In the genomic region with DNA sequence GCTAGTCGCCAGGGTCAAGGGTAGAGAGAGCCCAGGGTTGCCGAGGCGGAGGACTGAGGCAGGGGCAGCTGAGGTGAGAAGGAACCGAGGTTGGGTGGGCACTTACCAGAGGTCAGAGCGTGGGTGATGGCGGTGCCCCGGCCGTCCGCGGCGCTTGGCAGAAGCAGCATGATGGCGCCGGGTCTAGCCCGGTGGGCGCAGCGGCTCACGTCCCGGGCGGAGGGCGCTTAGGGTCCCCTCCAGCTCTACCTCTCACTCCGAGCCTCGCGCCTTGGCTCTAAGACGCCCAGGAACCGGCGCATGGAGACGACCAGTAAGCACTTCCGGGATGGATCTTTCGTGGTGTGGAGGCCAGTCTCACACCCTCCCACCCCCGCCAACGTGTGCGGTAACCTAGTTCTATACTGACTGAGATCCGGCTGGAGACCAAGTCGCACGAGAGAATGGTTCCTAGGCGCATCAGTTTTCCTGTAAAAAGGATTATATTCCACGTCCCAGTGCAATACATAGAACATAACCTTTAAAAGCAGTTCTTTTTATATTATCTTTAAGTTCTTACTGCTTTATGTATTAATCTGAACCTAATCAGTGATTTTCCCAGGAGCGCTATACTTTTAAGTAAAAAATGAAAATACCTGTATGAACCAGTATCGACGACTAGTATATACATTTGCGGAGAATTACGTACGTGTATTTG, we compare ENCODE assay signal across 1 cellular context.
TF ChIP-seq lines count a peak whose summit lies in the region.

A gene with protein sequence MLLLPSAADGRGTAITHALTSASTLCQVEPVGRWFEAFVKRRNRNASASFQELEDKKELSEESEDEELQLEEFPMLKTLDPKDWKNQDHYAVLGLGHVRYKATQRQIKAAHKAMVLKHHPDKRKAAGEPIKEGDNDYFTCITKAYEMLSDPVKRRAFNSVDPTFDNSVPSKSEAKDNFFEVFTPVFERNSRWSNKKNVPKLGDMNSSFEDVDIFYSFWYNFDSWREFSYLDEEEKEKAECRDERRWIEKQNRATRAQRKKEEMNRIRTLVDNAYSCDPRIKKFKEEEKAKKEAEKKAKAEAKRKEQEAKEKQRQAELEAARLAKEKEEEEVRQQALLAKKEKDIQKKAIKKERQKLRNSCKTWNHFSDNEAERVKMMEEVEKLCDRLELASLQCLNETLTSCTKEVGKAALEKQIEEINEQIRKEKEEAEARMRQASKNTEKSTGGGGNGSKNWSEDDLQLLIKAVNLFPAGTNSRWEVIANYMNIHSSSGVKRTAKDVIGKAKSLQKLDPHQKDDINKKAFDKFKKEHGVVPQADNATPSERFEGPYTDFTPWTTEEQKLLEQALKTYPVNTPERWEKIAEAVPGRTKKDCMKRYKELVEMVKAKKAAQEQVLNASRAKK (minus strand): TSS at position 315 of the 697 bp plus-strand sequence. CDS start 145 bp downstream, at position 170.

TF ChIP-seq in HEK293, 187 proteins besides CTCF, POLR2A, EP300 and RAD21 (continued from another document and continues in another):
- TF ChIP-seq, protein P1, sequence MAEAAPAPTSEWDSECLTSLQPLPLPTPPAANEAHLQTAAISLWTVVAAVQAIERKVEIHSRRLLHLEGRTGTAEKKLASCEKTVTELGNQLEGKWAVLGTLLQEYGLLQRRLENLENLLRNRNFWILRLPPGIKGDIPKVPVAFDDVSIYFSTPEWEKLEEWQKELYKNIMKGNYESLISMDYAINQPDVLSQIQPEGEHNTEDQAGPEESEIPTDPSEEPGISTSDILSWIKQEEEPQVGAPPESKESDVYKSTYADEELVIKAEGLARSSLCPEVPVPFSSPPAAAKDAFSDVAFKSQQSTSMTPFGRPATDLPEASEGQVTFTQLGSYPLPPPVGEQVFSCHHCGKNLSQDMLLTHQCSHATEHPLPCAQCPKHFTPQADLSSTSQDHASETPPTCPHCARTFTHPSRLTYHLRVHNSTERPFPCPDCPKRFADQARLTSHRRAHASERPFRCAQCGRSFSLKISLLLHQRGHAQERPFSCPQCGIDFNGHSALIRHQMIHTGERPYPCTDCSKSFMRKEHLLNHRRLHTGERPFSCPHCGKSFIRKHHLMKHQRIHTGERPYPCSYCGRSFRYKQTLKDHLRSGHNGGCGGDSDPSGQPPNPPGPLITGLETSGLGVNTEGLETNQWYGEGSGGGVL (tag by site-specific recombination; IDR thresholded peaks at IDR 0.05), result peak; percentile 52
- TF ChIP-seq ZIC2 (tag by site-specific recombination; IDR thresholded peaks at IDR 0.05), result no peak
- peak; percentile 33; the same call in 1 of the 2 replicates for TF ChIP-seq ZNF146 (tag by site-specific recombination; IDR thresholded peaks at IDR 0.05)
- TF ChIP-seq, protein P2, sequence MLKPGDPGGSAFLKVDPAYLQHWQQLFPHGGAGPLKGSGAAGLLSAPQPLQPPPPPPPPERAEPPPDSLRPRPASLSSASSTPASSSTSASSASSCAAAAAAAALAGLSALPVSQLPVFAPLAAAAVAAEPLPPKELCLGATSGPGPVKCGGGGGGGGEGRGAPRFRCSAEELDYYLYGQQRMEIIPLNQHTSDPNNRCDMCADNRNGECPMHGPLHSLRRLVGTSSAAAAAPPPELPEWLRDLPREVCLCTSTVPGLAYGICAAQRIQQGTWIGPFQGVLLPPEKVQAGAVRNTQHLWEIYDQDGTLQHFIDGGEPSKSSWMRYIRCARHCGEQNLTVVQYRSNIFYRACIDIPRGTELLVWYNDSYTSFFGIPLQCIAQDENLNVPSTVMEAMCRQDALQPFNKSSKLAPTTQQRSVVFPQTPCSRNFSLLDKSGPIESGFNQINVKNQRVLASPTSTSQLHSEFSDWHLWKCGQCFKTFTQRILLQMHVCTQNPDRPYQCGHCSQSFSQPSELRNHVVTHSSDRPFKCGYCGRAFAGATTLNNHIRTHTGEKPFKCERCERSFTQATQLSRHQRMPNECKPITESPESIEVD (tag by site-specific recombination; IDR thresholded peaks at IDR 0.05), result peak; percentile 20; the same call in 1 of the 2 replicates
- TF ChIP-seq ZNF239 (tag by site-specific recombination; IDR thresholded peaks at IDR 0.05), result no peak
- peak; percentile 77 for TF ChIP-seq GLIS2 (tag by site-specific recombination; IDR thresholded peaks at IDR 0.05)
- TF ChIP-seq, protein P3, sequence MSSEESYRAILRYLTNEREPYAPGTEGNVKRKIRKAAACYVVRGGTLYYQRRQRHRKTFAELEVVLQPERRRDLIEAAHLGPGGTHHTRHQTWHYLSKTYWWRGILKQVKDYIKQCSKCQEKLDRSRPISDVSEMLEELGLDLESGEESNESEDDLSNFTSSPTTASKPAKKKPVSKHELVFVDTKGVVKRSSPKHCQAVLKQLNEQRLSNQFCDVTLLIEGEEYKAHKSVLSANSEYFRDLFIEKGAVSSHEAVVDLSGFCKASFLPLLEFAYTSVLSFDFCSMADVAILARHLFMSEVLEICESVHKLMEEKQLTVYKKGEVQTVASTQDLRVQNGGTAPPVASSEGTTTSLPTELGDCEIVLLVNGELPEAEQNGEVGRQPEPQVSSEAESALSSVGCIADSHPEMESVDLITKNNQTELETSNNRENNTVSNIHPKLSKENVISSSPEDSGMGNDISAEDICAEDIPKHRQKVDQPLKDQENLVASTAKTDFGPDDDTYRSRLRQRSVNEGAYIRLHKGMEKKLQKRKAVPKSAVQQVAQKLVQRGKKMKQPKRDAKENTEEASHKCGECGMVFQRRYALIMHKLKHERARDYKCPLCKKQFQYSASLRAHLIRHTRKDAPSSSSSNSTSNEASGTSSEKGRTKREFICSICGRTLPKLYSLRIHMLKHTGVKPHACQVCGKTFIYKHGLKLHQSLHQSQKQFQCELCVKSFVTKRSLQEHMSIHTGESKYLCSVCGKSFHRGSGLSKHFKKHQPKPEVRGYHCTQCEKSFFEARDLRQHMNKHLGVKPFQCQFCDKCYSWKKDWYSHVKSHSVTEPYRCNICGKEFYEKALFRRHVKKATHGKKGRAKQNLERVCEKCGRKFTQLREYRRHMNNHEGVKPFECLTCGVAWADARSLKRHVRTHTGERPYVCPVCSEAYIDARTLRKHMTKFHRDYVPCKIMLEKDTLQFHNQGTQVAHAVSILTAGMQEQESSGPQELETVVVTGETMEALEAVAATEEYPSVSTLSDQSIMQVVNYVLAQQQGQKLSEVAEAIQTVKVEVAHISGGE (tag by site-specific recombination; conservative IDR thresholded peaks at IDR 0.05; ENCODE audit: low read depth), result peak; percentile 99
- TF ChIP-seq ZNF155 (tag by site-specific recombination; IDR thresholded peaks at IDR 0.05), result no peak
- peak; percentile 84 for TF ChIP-seq ZNF2 (tag by site-specific recombination; IDR thresholded peaks at IDR 0.05)
- peak; percentile 25; the same call in 1 of the 2 replicates for TF ChIP-seq KLF7 (tag by site-specific recombination; IDR thresholded peaks at IDR 0.05; ENCODE audit: borderline replicate concordance)
- TF ChIP-seq ZSCAN30 (tag by site-specific recombination; IDR thresholded peaks at IDR 0.05), result peak; percentile 96
- TF ChIP-seq ZFP3 (tag by site-specific recombination; IDR thresholded peaks at IDR 0.05; ENCODE audit: low read depth), result no peak
- no peak for TF ChIP-seq ZNF223 (tag by site-specific recombination; IDR thresholded peaks at IDR 0.05)
- TF ChIP-seq ZNF394 (tag by site-specific recombination; IDR thresholded peaks at IDR 0.05; ENCODE audit: borderline replicate concordance), result peak; percentile 77
- TF ChIP-seq, protein P4, sequence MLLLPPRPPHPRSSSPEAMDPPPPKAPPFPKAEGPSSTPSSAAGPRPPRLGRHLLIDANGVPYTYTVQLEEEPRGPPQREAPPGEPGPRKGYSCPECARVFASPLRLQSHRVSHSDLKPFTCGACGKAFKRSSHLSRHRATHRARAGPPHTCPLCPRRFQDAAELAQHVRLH (tag by site-specific recombination; IDR thresholded peaks at IDR 0.05), result peak; percentile 99
- peak; percentile 88 for TF ChIP-seq ZBTB7A (tag by site-specific recombination; IDR thresholded peaks at IDR 0.05; ENCODE audit: low read depth)
- TF ChIP-seq, protein P5, sequence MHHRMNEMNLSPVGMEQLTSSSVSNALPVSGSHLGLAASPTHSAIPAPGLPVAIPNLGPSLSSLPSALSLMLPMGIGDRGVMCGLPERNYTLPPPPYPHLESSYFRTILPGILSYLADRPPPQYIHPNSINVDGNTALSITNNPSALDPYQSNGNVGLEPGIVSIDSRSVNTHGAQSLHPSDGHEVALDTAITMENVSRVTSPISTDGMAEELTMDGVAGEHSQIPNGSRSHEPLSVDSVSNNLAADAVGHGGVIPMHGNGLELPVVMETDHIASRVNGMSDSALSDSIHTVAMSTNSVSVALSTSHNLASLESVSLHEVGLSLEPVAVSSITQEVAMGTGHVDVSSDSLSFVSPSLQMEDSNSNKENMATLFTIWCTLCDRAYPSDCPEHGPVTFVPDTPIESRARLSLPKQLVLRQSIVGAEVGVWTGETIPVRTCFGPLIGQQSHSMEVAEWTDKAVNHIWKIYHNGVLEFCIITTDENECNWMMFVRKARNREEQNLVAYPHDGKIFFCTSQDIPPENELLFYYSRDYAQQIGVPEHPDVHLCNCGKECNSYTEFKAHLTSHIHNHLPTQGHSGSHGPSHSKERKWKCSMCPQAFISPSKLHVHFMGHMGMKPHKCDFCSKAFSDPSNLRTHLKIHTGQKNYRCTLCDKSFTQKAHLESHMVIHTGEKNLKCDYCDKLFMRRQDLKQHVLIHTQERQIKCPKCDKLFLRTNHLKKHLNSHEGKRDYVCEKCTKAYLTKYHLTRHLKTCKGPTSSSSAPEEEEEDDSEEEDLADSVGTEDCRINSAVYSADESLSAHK (tag by site-specific recombination; IDR thresholded peaks at IDR 0.05), result no peak
- TF ChIP-seq, protein P6, sequence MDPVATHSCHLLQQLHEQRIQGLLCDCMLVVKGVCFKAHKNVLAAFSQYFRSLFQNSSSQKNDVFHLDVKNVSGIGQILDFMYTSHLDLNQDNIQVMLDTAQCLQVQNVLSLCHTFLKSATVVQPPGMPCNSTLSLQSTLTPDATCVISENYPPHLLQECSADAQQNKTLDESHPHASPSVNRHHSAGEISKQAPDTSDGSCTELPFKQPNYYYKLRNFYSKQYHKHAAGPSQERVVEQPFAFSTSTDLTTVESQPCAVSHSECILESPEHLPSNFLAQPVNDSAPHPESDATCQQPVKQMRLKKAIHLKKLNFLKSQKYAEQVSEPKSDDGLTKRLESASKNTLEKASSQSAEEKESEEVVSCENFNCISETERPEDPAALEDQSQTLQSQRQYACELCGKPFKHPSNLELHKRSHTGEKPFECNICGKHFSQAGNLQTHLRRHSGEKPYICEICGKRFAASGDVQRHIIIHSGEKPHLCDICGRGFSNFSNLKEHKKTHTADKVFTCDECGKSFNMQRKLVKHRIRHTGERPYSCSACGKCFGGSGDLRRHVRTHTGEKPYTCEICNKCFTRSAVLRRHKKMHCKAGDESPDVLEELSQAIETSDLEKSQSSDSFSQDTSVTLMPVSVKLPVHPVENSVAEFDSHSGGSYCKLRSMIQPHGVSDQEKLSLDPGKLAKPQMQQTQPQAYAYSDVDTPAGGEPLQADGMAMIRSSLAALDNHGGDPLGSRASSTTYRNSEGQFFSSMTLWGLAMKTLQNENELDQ (tag by site-specific recombination; IDR thresholded peaks at IDR 0.05; ENCODE audit: low read depth), result no peak
- TF ChIP-seq, protein P7, sequence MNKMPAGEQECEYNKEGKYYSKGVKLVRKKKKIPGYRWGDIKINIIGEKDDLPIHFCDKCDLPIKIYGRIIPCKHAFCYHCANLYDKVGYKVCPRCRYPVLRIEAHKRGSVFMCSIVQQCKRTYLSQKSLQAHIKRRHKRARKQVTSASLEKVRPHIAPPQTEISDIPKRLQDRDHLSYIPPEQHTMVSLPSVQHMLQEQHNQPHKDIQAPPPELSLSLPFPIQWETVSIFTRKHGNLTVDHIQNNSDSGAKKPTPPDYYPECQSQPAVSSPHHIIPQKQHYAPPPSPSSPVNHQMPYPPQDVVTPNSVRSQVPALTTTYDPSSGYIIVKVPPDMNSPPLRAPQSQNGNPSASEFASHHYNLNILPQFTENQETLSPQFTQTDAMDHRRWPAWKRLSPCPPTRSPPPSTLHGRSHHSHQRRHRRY (tag by site-specific recombination; IDR thresholded peaks at IDR 0.05), result no peak
- TF ChIP-seq, protein P8, sequence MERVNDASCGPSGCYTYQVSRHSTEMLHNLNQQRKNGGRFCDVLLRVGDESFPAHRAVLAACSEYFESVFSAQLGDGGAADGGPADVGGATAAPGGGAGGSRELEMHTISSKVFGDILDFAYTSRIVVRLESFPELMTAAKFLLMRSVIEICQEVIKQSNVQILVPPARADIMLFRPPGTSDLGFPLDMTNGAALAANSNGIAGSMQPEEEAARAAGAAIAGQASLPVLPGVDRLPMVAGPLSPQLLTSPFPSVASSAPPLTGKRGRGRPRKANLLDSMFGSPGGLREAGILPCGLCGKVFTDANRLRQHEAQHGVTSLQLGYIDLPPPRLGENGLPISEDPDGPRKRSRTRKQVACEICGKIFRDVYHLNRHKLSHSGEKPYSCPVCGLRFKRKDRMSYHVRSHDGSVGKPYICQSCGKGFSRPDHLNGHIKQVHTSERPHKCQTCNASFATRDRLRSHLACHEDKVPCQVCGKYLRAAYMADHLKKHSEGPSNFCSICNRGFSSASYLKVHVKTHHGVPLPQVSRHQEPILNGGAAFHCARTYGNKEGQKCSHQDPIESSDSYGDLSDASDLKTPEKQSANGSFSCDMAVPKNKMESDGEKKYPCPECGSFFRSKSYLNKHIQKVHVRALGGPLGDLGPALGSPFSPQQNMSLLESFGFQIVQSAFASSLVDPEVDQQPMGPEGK (tag by site-specific recombination; IDR thresholded peaks at IDR 0.05), result peak; percentile 90
- TF ChIP-seq, protein P9, sequence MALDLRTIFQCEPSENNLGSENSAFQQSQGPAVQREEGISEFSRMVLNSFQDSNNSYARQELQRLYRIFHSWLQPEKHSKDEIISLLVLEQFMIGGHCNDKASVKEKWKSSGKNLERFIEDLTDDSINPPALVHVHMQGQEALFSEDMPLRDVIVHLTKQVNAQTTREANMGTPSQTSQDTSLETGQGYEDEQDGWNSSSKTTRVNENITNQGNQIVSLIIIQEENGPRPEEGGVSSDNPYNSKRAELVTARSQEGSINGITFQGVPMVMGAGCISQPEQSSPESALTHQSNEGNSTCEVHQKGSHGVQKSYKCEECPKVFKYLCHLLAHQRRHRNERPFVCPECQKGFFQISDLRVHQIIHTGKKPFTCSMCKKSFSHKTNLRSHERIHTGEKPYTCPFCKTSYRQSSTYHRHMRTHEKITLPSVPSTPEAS (tag by site-specific recombination; IDR thresholded peaks at IDR 0.05), result peak; percentile 70
- TF ChIP-seq, protein P10, sequence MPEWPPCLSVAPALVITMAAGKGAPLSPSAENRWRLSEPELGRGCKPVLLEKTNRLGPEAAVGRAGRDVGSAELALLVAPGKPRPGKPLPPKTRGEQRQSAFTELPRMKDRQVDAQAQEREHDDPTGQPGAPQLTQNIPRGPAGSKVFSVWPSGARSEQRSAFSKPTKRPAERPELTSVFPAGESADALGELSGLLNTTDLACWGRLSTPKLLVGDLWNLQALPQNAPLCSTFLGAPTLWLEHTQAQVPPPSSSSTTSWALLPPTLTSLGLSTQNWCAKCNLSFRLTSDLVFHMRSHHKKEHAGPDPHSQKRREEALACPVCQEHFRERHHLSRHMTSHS (tag by site-specific recombination; IDR thresholded peaks at IDR 0.05), result no peak
- TF ChIP-seq ZNF473 (tag by site-specific recombination; IDR thresholded peaks at IDR 0.05), result no peak
- no peak for TF ChIP-seq ZNF157 (tag by site-specific recombination; IDR thresholded peaks at IDR 0.05)
- no peak for TF ChIP-seq SETDB1 (IDR thresholded peaks at IDR 0.05; ENCODE audit: insufficient read length, low read length)
- TF ChIP-seq, protein P11, sequence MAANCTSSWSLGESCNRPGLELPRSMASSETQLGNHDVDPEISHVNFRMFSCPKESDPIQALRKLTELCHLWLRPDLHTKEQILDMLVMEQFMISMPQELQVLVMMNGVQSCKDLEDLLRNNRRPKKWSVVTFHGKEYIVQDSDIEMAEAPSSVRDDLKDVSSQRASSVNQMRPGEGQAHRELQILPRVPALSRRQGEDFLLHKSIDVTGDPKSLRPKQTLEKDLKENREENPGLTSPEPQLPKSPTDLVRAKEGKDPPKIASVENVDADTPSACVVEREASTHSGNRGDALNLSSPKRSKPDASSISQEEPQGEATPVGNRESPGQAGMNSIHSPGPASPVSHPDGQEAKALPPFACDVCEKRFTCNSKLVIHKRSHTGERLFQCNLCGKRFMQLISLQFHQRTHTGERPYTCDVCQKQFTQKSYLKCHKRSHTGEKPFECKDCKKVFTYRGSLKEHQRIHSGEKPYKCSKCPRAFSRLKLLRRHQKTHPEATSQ (tag by site-specific recombination; IDR thresholded peaks at IDR 0.05), result peak; percentile 67; the same call in 1 of the 2 replicates
- TF ChIP-seq ZNF292 (tag by site-specific recombination; IDR thresholded peaks at IDR 0.05; ENCODE audit: borderline replicate concordance, low read depth), result no peak
